In the genomic region with DNA sequence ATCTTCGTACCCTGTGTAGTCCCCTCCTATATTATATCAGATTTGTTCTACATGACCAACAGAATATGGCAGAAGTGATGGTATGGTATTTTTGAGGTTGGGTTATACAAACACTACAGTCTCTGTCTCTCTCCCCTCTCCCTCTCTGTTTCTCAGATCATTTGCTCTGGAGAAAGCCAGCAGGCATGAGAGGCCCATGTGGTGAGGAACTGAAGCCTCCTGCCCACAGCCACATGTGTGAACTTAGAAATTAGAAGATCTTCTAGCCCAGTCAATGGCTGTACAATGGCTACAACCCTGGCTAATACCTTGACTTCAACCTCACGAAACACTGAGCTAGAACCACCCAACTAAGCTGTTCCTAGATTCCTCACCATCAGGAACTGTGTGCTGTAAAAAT, we compare ENCODE assay signal across 24 cellular contexts.
A peak's percentile ranks its signal among the peaks of the same experiment; 100 is the strongest.
DNase-seq lines count a peak whose midpoint lies in the region; ATAC-seq and TF ChIP-seq lines count a peak whose summit lies in the region.
"Had no signal": no experiment of that assay in that cellular context is flagged by ENCODE, and none has a peak within 500 bp of the region (broad histone marks: within the 10 kb centered on the region; RNA-seq: fewer than 3 reads in every experiment).

No MANE protein-coding gene starts in this region.

- H3K27ac ChIP-seq in OCI-LY3 (ENCODE audit: low read length) (peak overlapping the region; percentile 94), transverse colon (no peak overlapping the region), vagina (no peak overlapping the region), uterus (no peak overlapping the region)
- H3K27ac ChIP-seq: dorsolateral prefrontal cortex, right atrium auricular region, upper lobe of right lung had no signal

- peak overlapping the region; percentile 11; the same call in 1 of the 2 replicates for H2AFZ ChIP-seq in OCI-LY3 (ENCODE audit: low read depth, low read length)

- TF ChIP-seq POLR2A in transverse colon (IDR thresholded peaks at IDR 0.05) = no peak
- TF ChIP-seq POLR2A in vagina (IDR thresholded peaks at IDR 0.05) = no peak
- no peak for TF ChIP-seq POLR2A in uterus (IDR thresholded peaks at IDR 0.05)

- H3K36me3 Mint-ChIP-seq in activated naive CD8-positive, alpha-beta T cell treated with anti-CD3 and anti-CD28 coated beads, Interleukin-2, amount 50 U/mL, for 24 hours (ENCODE audit: low read depth) = no peaks in the 10 kb centered on the region
- H3K36me3 Mint-ChIP-seq in activated naive CD8-positive, alpha-beta T cell treated with anti-CD3 and anti-CD28 coated beads for 36 hours = no peaks in the 10 kb centered on the region
- H3K36me3 Mint-ChIP-seq: activated naive CD4-positive, alpha-beta T cell treated with anti-CD3 and anti-CD28 coated beads, Interleukin-2, amount 50 U/mL, for 24 hours; naive thymus-derived CD4-positive, alpha-beta T cell had no signal

- H3K4me2 ChIP-seq in OCI-LY3 (ENCODE audit: low read length) = peak overlapping the region; percentile 62

- TF ChIP-seq CTCF in OCI-LY3 (IDR thresholded peaks at IDR 0.05; ENCODE audit: low read depth, low read length) = no peak
- no peak for TF ChIP-seq CTCF in transverse colon (IDR thresholded peaks at IDR 0.05)
- no peak for TF ChIP-seq CTCF in vagina (IDR thresholded peaks at IDR 0.05)
- no peak for TF ChIP-seq CTCF in uterus (IDR thresholded peaks at IDR 0.05)

- H3K4me1 ChIP-seq in OCI-LY3 (ENCODE audit: low read length) (peaks cover 75% of the 10 kb centered on the region), transverse colon (no peaks in the 10 kb centered on the region), vagina (no peaks in the 10 kb centered on the region), uterus (no peaks in the 10 kb centered on the region)
- H3K4me1 ChIP-seq: right atrium auricular region, upper lobe of right lung had no signal

- peak; percentile 28 for ATAC-seq in activated naive CD8-positive, alpha-beta T cell treated with anti-CD3 and anti-CD28 coated beads, Interleukin-2, amount 50 U/mL, for 24 hours
- ATAC-seq in HG02623 (IDR thresholded peaks at IDR 0.05; ENCODE audit: unreplicated experiment) = peak; percentile 67
- ATAC-seq: naive thymus-derived CD4-positive, alpha-beta T cell; upper lobe of right lung had no signal

- H3K9me3 Mint-ChIP-seq in activated naive CD8-positive, alpha-beta T cell treated with anti-CD3 and anti-CD28 coated beads, Interleukin-2, amount 50 U/mL, for 24 hours = no peaks in the 10 kb centered on the region
- no peaks in the 10 kb centered on the region for H3K9me3 Mint-ChIP-seq in activated naive CD8-positive, alpha-beta T cell treated with anti-CD3 and anti-CD28 coated beads for 36 hours
- H3K9me3 Mint-ChIP-seq: activated naive CD4-positive, alpha-beta T cell treated with anti-CD3 and anti-CD28 coated beads, Interleukin-2, amount 50 U/mL, for 24 hours; central memory CD8-positive, alpha-beta T cell; naive thymus-derived CD4-positive, alpha-beta T cell had no signal

- peak overlapping the region; percentile 75 for H3K9ac ChIP-seq in OCI-LY3 (ENCODE audit: low read length)

- TF ChIP-seq EP300 in transverse colon (IDR thresholded peaks at IDR 0.05; ENCODE audit: low read depth) = no peak

- DNase-seq in activated naive CD8-positive, alpha-beta T cell treated with anti-CD3 and anti-CD28 coated beads, Interleukin-2, amount 50 U/mL, for 24 hours = no peak
- no peak for DNase-seq in activated naive CD8-positive, alpha-beta T cell treated with anti-CD3 and anti-CD28 coated beads for 36 hours
- DNase-seq in transverse colon (peak; percentile 9), vagina (ENCODE audit: extremely low spot score in 2 of 2) (no peak), uterus (no peak), SK-N-DZ (ENCODE audit: low spot score) (no peak)
- DNase-seq: activated CD4-positive, alpha-beta T cell treated with anti-CD3 and anti-CD28 coated beads for 48 hours; COR-L47; DMS79; dorsolateral prefrontal cortex; glutamatergic neuron; GOT3; kidney glomerular epithelial cell; mesenchymal stem cell; naive thymus-derived CD4-positive, alpha-beta T cell; NCI-H1694; NCI-H2171 treated with DMSO at 0.1 percent for 48 hours; NCI-H526; upper lobe of right lung had no signal

- no peaks in the 10 kb centered on the region for H3K79me2 ChIP-seq in OCI-LY3 (ENCODE audit: low read length)

- intact Hi-C loops in transverse colon (cut with DNase I; ENCODE audit: low total_unique reads) (no loop called here), vagina (cut with DNase I) (no loop called here), uterus (cut with DNase I; ENCODE audit: low total_unique reads) (no loop called here)

- 83 to 92% methylated on average over 2 of the region's 2 CpGs for WGBS in transverse colon (ENCODE audit: low coverage in 1 of 2), 2 donors

- in situ Hi-C loops in transverse colon (cut with MboI; ENCODE audit: low pct_ligation_motif_present in 1 of 4, low pct_unique_long_range_greater_than_20kb in 1 of 4, low sequenced_read_pairs in 3 of 4) = no loop called here

- H3K9me3 ChIP-seq in OCI-LY3 (ENCODE audit: insufficient read depth, low read length) (no peaks in the 10 kb centered on the region), transverse colon (no peaks in the 10 kb centered on the region), vagina (no peaks in the 10 kb centered on the region), uterus (no peaks in the 10 kb centered on the region)
- H3K9me3 ChIP-seq: right atrium auricular region, upper lobe of right lung had no signal

- no peaks in the 10 kb centered on the region for H3K4me1 Mint-ChIP-seq in activated naive CD8-positive, alpha-beta T cell treated with anti-CD3 and anti-CD28 coated beads, Interleukin-2, amount 50 U/mL, for 24 hours
- H3K4me1 Mint-ChIP-seq in activated naive CD8-positive, alpha-beta T cell treated with anti-CD3 and anti-CD28 coated beads for 36 hours = no peaks in the 10 kb centered on the region
- H3K4me1 Mint-ChIP-seq: activated naive CD4-positive, alpha-beta T cell treated with anti-CD3 and anti-CD28 coated beads, Interleukin-2, amount 50 U/mL, for 24 hours; central memory CD8-positive, alpha-beta T cell; naive thymus-derived CD4-positive, alpha-beta T cell had no signal

- H3K27me3 ChIP-seq in OCI-LY3 (ENCODE audit: low read depth, low read length) (no peaks in the 10 kb centered on the region), transverse colon (no peaks in the 10 kb centered on the region), vagina (no peaks in the 10 kb centered on the region), uterus (no peaks in the 10 kb centered on the region)
- H3K27me3 ChIP-seq: right atrium auricular region, upper lobe of right lung had no signal

- H3K4me3 Mint-ChIP-seq in activated naive CD8-positive, alpha-beta T cell treated with anti-CD3 and anti-CD28 coated beads, Interleukin-2, amount 50 U/mL, for 24 hours = no peak overlapping the region
- H3K4me3 Mint-ChIP-seq in activated naive CD8-positive, alpha-beta T cell treated with anti-CD3 and anti-CD28 coated beads for 36 hours = no peak overlapping the region
- H3K4me3 Mint-ChIP-seq: activated naive CD4-positive, alpha-beta T cell treated with anti-CD3 and anti-CD28 coated beads, Interleukin-2, amount 50 U/mL, for 24 hours; central memory CD8-positive, alpha-beta T cell; naive thymus-derived CD4-positive, alpha-beta T cell had no signal

- no peak overlapping the region for H3K27ac Mint-ChIP-seq in activated naive CD8-positive, alpha-beta T cell treated with anti-CD3 and anti-CD28 coated beads, Interleukin-2, amount 50 U/mL, for 24 hours
- no peak overlapping the region for H3K27ac Mint-ChIP-seq in activated naive CD8-positive, alpha-beta T cell treated with anti-CD3 and anti-CD28 coated beads for 36 hours
- H3K27ac Mint-ChIP-seq: activated naive CD4-positive, alpha-beta T cell treated with anti-CD3 and anti-CD28 coated beads, Interleukin-2, amount 50 U/mL, for 24 hours; naive thymus-derived CD4-positive, alpha-beta T cell had no signal

- peak overlapping the region; percentile 33 for H3K4me3 ChIP-seq in OCI-LY3 (ENCODE audit: low read length)
- no peak overlapping the region for H3K4me3 ChIP-seq in transverse colon
- H3K4me3 ChIP-seq in vagina = no peak overlapping the region
- no peak overlapping the region for H3K4me3 ChIP-seq in uterus
- H3K4me3 ChIP-seq: dorsolateral prefrontal cortex, right atrium auricular region, upper lobe of right lung had no signal

- H3K36me3 ChIP-seq in OCI-LY3 (replicated peaks; ENCODE audit: low read depth, low read length) (peaks cover 5% of the 10 kb centered on the region), transverse colon (no peaks in the 10 kb centered on the region), vagina (no peaks in the 10 kb centered on the region), uterus (no peaks in the 10 kb centered on the region)
- H3K36me3 ChIP-seq: right atrium auricular region, upper lobe of right lung had no signal

- no peaks in the 10 kb centered on the region for H3K27me3 Mint-ChIP-seq in activated naive CD8-positive, alpha-beta T cell treated with anti-CD3 and anti-CD28 coated beads, Interleukin-2, amount 50 U/mL, for 24 hours
- H3K27me3 Mint-ChIP-seq in activated naive CD8-positive, alpha-beta T cell treated with anti-CD3 and anti-CD28 coated beads for 36 hours = no peaks in the 10 kb centered on the region

- no peaks in the 10 kb centered on the region for H4K20me1 ChIP-seq in OCI-LY3 (ENCODE audit: insufficient read depth, low read length)
